ENCODE assay signal across 26 cellular contexts in genomic region chr1:55427576-55427975, GRCh38.
DNase-seq lines count a peak whose midpoint lies in the region; ATAC-seq and TF ChIP-seq lines count a peak whose summit lies in the region.
"Had no signal": no experiment of that assay in that cellular context is flagged by ENCODE, and none has a peak within 500 bp of the region (broad histone marks: within the 10 kb centered on the region; RNA-seq: fewer than 3 reads in every experiment).

No MANE protein-coding gene starts in this region.

- no peaks in the 10 kb centered on the region for H3K36me3 Mint-ChIP-seq in T-cell
- H3K36me3 Mint-ChIP-seq: CD14-positive monocyte had no signal

- no peak overlapping the region for H2AFZ ChIP-seq in hepatocyte

- H3K27me3 ChIP-seq in hepatocyte (no peaks in the 10 kb centered on the region), uterus (no peaks in the 10 kb centered on the region)
- H3K27me3 ChIP-seq: upper lobe of right lung had no signal

- no peaks in the 10 kb centered on the region for H3K79me2 ChIP-seq in hepatocyte

- H3K27me3 Mint-ChIP-seq in T-cell = peaks cover 33 to 56% of the 10 kb centered on the region in 2 donors

- peaks cover 37% of the 10 kb centered on the region for H3K4me1 ChIP-seq in hepatocyte (ENCODE audit: insufficient read depth)
- peaks cover 0 to 5% of the 10 kb centered on the region in 2 donors for H3K4me1 ChIP-seq in uterus

- CTCF ChIA-PET in T-cell (lab: Charles Lee) = no interaction called here

- no peak overlapping the region for H3K4me2 ChIP-seq in hepatocyte

- H3K9me2 ChIP-seq in hepatocyte (replicated peaks; ENCODE audit: insufficient read depth) = no peaks in the 10 kb centered on the region

- H4K20me1 ChIP-seq in hepatocyte (ENCODE audit: insufficient read depth, poor library complexity, severe bottlenecking) = no peaks in the 10 kb centered on the region

- no peak overlapping the region for H3K4me3 Mint-ChIP-seq in T-cell
- H3K4me3 Mint-ChIP-seq: activated naive CD4-positive, alpha-beta T cell treated with anti-CD3 and anti-CD28 coated beads for 36 hours; activated T-cell treated with anti-CD3 and anti-CD28 coated beads, Interleukin-2, amount 50 U/mL, for 72 hours; CD14-positive monocyte; stimulated activated naive CD8-positive, alpha-beta T cell treated with anti-CD3 and anti-CD28 coated beads, Interleukin-15, Interleukin-2, amounts not matched to agents 100 ng/mL and 50 ng/mL, for 24 hours had no signal

- H3K27ac ChIP-seq in hepatocyte (peak overlapping the region; percentile 73), uterus (no peak overlapping the region)

- H3K9me3 ChIP-seq in hepatocyte (ENCODE audit: low read depth) (no peaks in the 10 kb centered on the region), uterus (no peaks in the 10 kb centered on the region)
- H3K9me3 ChIP-seq: upper lobe of right lung had no signal

- intact Hi-C loops in uterus (cut with DNase I; ENCODE audit: low total_unique reads) = no loop called here

- WGBS in hepatocyte (ENCODE audit: low lambda C conversion rate, missing lambda C conversion rate) = 54% methylated on average over 4 of the region's 4 CpGs

- no peak overlapping the region for H3K27ac Mint-ChIP-seq in T-cell
- H3K27ac Mint-ChIP-seq: activated naive CD4-positive, alpha-beta T cell treated with anti-CD3 and anti-CD28 coated beads for 36 hours; activated T-cell treated with anti-CD3 and anti-CD28 coated beads, Interleukin-2, amount 50 U/mL, for 72 hours; CD14-positive monocyte; stimulated activated naive CD8-positive, alpha-beta T cell treated with anti-CD3 and anti-CD28 coated beads, Interleukin-15, Interleukin-2, amounts not matched to agents 100 ng/mL and 50 ng/mL, for 24 hours had no signal

- no peak overlapping the region for H3K4me3 ChIP-seq in AG10803 (ENCODE audit: low read length)
- H3K4me3 ChIP-seq in hepatocyte = no peak overlapping the region
- H3K4me3 ChIP-seq in uterus = no peak overlapping the region
- H3K4me3 ChIP-seq: lung, upper lobe of right lung had no signal

- TF ChIP-seq CTCF in AG10803 (conservative IDR thresholded peaks at IDR 0.05; ENCODE audit: low read length) (no peak), hepatocyte (IDR thresholded peaks at IDR 0.05; ENCODE audit: poor library complexity) (no peak), uterus (IDR thresholded peaks at IDR 0.05) (no peak)

- H3K36me3 ChIP-seq in hepatocyte (replicated peaks; ENCODE audit: insufficient read depth, low read depth) (no peaks in the 10 kb centered on the region), uterus (no peaks in the 10 kb centered on the region)
- H3K36me3 ChIP-seq: upper lobe of right lung had no signal

- no peaks in the 10 kb centered on the region for H3K4me1 Mint-ChIP-seq in T-cell
- H3K4me1 Mint-ChIP-seq: CD14-positive monocyte had no signal

- ATAC-seq in T-cell (replicated peaks in 1 of 4) = no peak
- ATAC-seq: activated T-cell treated with anti-CD3 and anti-CD28 coated beads, Interleukin-2, amount 50 U/mL, for 72 hours had no signal

- POLR2A ChIA-PET in T-cell (lab: Charles Lee) = no interaction called here

- no peak for TF ChIP-seq POLR2A in uterus (IDR thresholded peaks at IDR 0.05)

- H3K9me3 Mint-ChIP-seq in T-cell = peaks cover 0 to 4% (median 0%) of the 10 kb centered on the region in 3 donors
- H3K9me3 Mint-ChIP-seq: stimulated activated naive CD8-positive, alpha-beta T cell treated with anti-CD3 and anti-CD28 coated beads, Interleukin-15, Interleukin-2, amounts not matched to agents 100 ng/mL and 50 ng/mL, for 24 hours had no signal

- DNase-seq in AG10803 (ENCODE audit: low read depth) (peak; percentile 72), RPMI7951 (ENCODE audit: low read depth) (peak; percentile 8), hepatocyte (ENCODE audit: low spot score) (no peak), retina (peak; percentile 5), T-cell (no peak), kidney tubule cell (ENCODE audit: low spot score) (no peak), uterus (no peak), HUDEP-2 (lab: John Stamatoyannopoulos, UW; ENCODE audit: unreplicated experiment in 76 of 76) (no peak)
- DNase-seq: ACHN; activated CD4-positive, alpha-beta T cell treated with anti-CD3 and anti-CD28 coated beads for 4 hours; activated naive CD4-positive, alpha-beta T cell treated with anti-CD3 and anti-CD28 coated beads for 36 hours; activated T-cell treated with anti-CD3 and anti-CD28 coated beads, Interleukin-2, amount 50 U/mL, for 72 hours; amygdala; caudate nucleus; dermis blood vessel endothelial cell; KG1; NCI-H146; NCI-H2171; NCI-H526 treated with DMSO at 0.1 percent for 48 hours; SHP77; stimulated activated CD4-positive, alpha-beta T cell treated with anti-CD3 and anti-CD28 coated beads, Interleukin-12 subunit alpha, Interleukin-12 subunit beta, amount 100 ng/mL, for 4 hours; stimulated activated CD4-positive, alpha-beta T cell treated with anti-CD3 and anti-CD28 coated beads, Interleukin-4, amount 100 ng/mL, for 4 hours; upper lobe of right lung had no signal

Comparison
In these comparisons a context has a peak if more than half of its experiments do, and no peak if none do; other contexts are left out.
1. DNase-seq: peak in AG10803 (single experiment), RPMI7951 (single experiment) and retina (single experiment); none in hepatocyte (single experiment), T-cell (0 of 34), kidney tubule cell (single experiment), uterus (0 of 2) and HUDEP-2 (0 of 76).